Comparison of ENCODE assay signal across 1 cellular context in genomic region chr19:46863818-46864629, GRCh38.
TF ChIP-seq lines count a peak whose summit lies in the region.

No MANE protein-coding gene starts in this region.

TF ChIP-seq in neural cell, 6 proteins besides CTCF, POLR2A, EP300 and RAD21 (continued from another document):
- TF ChIP-seq POLR2AphosphoS5 (IDR thresholded peaks at IDR 0.05): no peak
TF ChIP-seq in neural cell: peak in this region for 0.
